In genomic region chr3:184514151-184514490, GRCh38 we compare ENCODE assay signal across 9 cellular contexts. TPM values are rescaled to one million over a fixed set of nuclear protein-coding genes. Genes with fewer than 3 reads are reported as not detected.
DNase-seq lines count a peak whose midpoint lies in the region; ATAC-seq and TF ChIP-seq lines count a peak whose summit lies in the region.
"Had no signal": no experiment of that assay in that cellular context is flagged by ENCODE, and none has a peak within 500 bp of the region (broad histone marks: within the 10 kb centered on the region; RNA-seq: fewer than 3 reads in every experiment).

No MANE protein-coding gene starts in this region.

- no peak overlapping the region for H2AK9ac ChIP-seq in IMR-90 (replicated peaks; ENCODE audit: low read depth, low read length, poor library complexity)

- in situ Hi-C loops in IMR-90 (cut with MboI; ENCODE audit: low sequenced_read_pairs), result loop anchor here (10.0 kb wide), 1 partner anchor 89 kb away; no protein-coding TSS in a partner anchor

- H2AK5ac ChIP-seq in IMR-90 (ENCODE audit: low read depth, low read length), result no peak overlapping the region

- WGBS in IMR-90 (ENCODE audit: extremely low coverage in 2 of 2, insufficient read length in 1 of 2), 2 experiments, result 19% methylated on average over 4 of the region's 10 CpGs; no CpG with 5 or more reads in 1 of the 2 experiments

- CTCF ChIA-PET in CD4-positive, alpha-beta T cell (lab: Charles Lee), result interaction anchor here (0.7 to 2.6 kb wide), 18 partner anchors 10 to 618 kb away, joined by 3 to 16 read pairs (median 4); partner anchors contain the start of genes CLCN2 and POLR2H
- CTCF ChIA-PET in IMR-90 (lab: Yijun Ruan, JAX), result interaction anchor here (1.0 to 2.7 kb wide), 11 partner anchors 11 to 155 kb away, joined by 3 to 30 read pairs (median 5); no protein-coding TSS in a partner anchor

- peaks cover 60% of the 10 kb centered on the region for H3K27me3 ChIP-seq in CD4-positive, alpha-beta T cell (ENCODE audit: control insufficient read depth, insufficient read depth, low read length)
- H3K27me3 ChIP-seq in IMR-90 (ENCODE audit: control insufficient read depth, insufficient read depth, low read length), result peaks cover 58% of the 10 kb centered on the region
- H3K27me3 ChIP-seq in endocrine pancreas (ENCODE audit: control insufficient read depth, insufficient read depth, low read length), result peaks cover 11% of the 10 kb centered on the region

- H3K27me3 Mint-ChIP-seq in CD4-positive, alpha-beta T cell, result peaks cover 85% of the 10 kb centered on the region
- H3K27me3 Mint-ChIP-seq in neural crest cell (ENCODE audit: low read depth), result peaks cover 88% of the 10 kb centered on the region

- no peak overlapping the region for H4K5ac ChIP-seq in IMR-90 (ENCODE audit: low read depth, low read length)

- no peak for DNase-seq in CD4-positive, alpha-beta T cell
- no peak for DNase-seq in IMR-90
- no peak for DNase-seq in neural crest cell (ENCODE audit: low read depth, low spot score)
- DNase-seq in ecto neural progenitor cell (ENCODE audit: low spot score), result no peak
- no peak for DNase-seq in SHP77 treated with DMSO at 0.1 percent for 48 hours (lab: John Stamatoyannopoulos, UW)
- no peak for DNase-seq in NOMO-1 treated with DMSO at 0.1 percent for 48 hours (lab: John Stamatoyannopoulos, UW; ENCODE audit: unreplicated experiment)
- DNase-seq: activated gamma-delta T cell had no signal

- H3K36me3 ChIP-seq in IMR-90 (ENCODE audit: control insufficient read depth, insufficient read depth, low read length) (no peaks in the 10 kb centered on the region), endocrine pancreas (ENCODE audit: control insufficient read depth, insufficient read depth, low read length) (no peaks in the 10 kb centered on the region)

- H2BK20ac ChIP-seq in IMR-90 (ENCODE audit: low read depth, low read length), result no peak overlapping the region

- no peaks in the 10 kb centered on the region for H3K9me3 ChIP-seq in CD4-positive, alpha-beta T cell (ENCODE audit: control insufficient read depth, low read length)
- peaks cover 3% of the 10 kb centered on the region; the same call in 1 of the 2 replicates for H3K9me3 ChIP-seq in IMR-90 (ENCODE audit: control insufficient read depth, insufficient read depth, low read length)
- H3K9me3 ChIP-seq in endocrine pancreas (ENCODE audit: control insufficient read depth, low read length), result no peaks in the 10 kb centered on the region

- dilution Hi-C loops in IMR-90 (cut with HindIII; ENCODE audit: low sequenced_read_pairs, unreplicated experiment), result no loop called here

- no peaks in the 10 kb centered on the region for H3K79me1 ChIP-seq in IMR-90 (ENCODE audit: low read depth in 1 of 2, low read length in 2 of 2)

- peak overlapping the region; percentile 91 for H2AFZ ChIP-seq in IMR-90 (replicated peaks; ENCODE audit: low read length, poor library complexity)

- no peaks in the 10 kb centered on the region for H4K20me1 ChIP-seq in IMR-90 (ENCODE audit: insufficient read depth, low read length)

- no peak overlapping the region for H3K27ac Mint-ChIP-seq in CD4-positive, alpha-beta T cell
- H3K27ac Mint-ChIP-seq in neural crest cell (ENCODE audit: unreplicated experiment), result no peak overlapping the region

- no peak overlapping the region for H3K18ac ChIP-seq in IMR-90 (ENCODE audit: low read depth, low read length)

- no peak overlapping the region for H3K4me3 ChIP-seq in IMR-90 (ENCODE audit: insufficient read depth, low read depth, low read length)
- H3K4me3 ChIP-seq in endocrine pancreas (ENCODE audit: control insufficient read depth, insufficient read depth, low read length), result no peak overlapping the region

- H3K9me1 ChIP-seq in IMR-90 (ENCODE audit: insufficient read depth, low read length), result no peaks in the 10 kb centered on the region

- H2BK5ac ChIP-seq in IMR-90 (ENCODE audit: low read depth, low read length, poor library complexity, severe bottlenecking), result no peak overlapping the region

- no peak for TF ChIP-seq CTCF in CD4-positive, alpha-beta T cell (IDR thresholded peaks at IDR 0.05)
- TF ChIP-seq CTCF in IMR-90 (conservative IDR thresholded peaks at IDR 0.05; ENCODE audit: low read depth, low read length), result no peak
- TF ChIP-seq CTCF in neural crest cell (conservative IDR thresholded peaks at IDR 0.05), result no peak

- H3K56ac ChIP-seq in IMR-90 (ENCODE audit: extremely low read depth, insufficient read depth, low read length), result no peak overlapping the region

- no peak overlapping the region for H3K14ac ChIP-seq in IMR-90 (replicated peaks; ENCODE audit: low read depth, low read length)

- H3K27ac ChIP-seq in CD4-positive, alpha-beta T cell (ENCODE audit: low read depth, low read length), result no peak overlapping the region
- no peak overlapping the region for H3K27ac ChIP-seq in IMR-90 (ENCODE audit: insufficient read depth, low read length)

- ATAC-seq in CD4-positive, alpha-beta T cell (ENCODE audit: poor library complexity), result no peak
- no peak; the same call in 1 of the 2 replicates for ATAC-seq in IMR-90 (ENCODE audit: low read depth)
- no peak for ATAC-seq in HG03039 (IDR thresholded peaks at IDR 0.05; ENCODE audit: unreplicated experiment)

- H3K4me1 ChIP-seq in IMR-90 (ENCODE audit: control insufficient read depth, insufficient read depth, low read length) (no peaks in the 10 kb centered on the region), endocrine pancreas (ENCODE audit: control insufficient read depth, insufficient read depth, low read length) (no peaks in the 10 kb centered on the region)

- POLR2A ChIA-PET in CD4-positive, alpha-beta T cell (lab: Charles Lee), result interaction anchor here (0.6 to 3.3 kb wide), 7 partner anchors 9 to 213 kb away, joined by 3 to 33 read pairs (median 3); no protein-coding TSS in a partner anchor
- POLR2A ChIA-PET in IMR-90 (lab: Charles Lee; ENCODE audit: unreplicated experiment), result interaction anchor here (0.6 kb wide), 1 partner anchor 149 kb away, joined by 3 read pairs; no protein-coding TSS in a partner anchor

- H3K4me2 ChIP-seq in IMR-90 (ENCODE audit: low read depth, low read length), result peak overlapping the region; percentile 80

- no peak overlapping the region for H4K8ac ChIP-seq in IMR-90 (ENCODE audit: low read depth in 2 of 2, low read length in 2 of 2)

- peak overlapping the region; percentile 23 for H3K4me3 Mint-ChIP-seq in CD4-positive, alpha-beta T cell
- H3K4me3 Mint-ChIP-seq in neural crest cell, result peak overlapping the region; percentile 49

- no peak overlapping the region for H2BK15ac ChIP-seq in IMR-90 (ENCODE audit: low read depth, low read length)

- no peak for TF ChIP-seq RAD21 in IMR-90 (IDR thresholded peaks at IDR 0.05; ENCODE audit: low read length)

- H3K9me3 Mint-ChIP-seq in CD4-positive, alpha-beta T cell, result no peaks in the 10 kb centered on the region
- peaks cover 5% of the 10 kb centered on the region for H3K9me3 Mint-ChIP-seq in neural crest cell

- H4K91ac ChIP-seq in IMR-90 (ENCODE audit: insufficient read depth, low read depth, low read length), result no peak overlapping the region

- H3K4ac ChIP-seq in IMR-90 (ENCODE audit: low read depth, low read length), result no peak overlapping the region

- H3K23ac ChIP-seq in IMR-90 (ENCODE audit: low read depth, low read length), result no peak overlapping the region

- intact Hi-C loops in CD4-positive, alpha-beta T cell (cut with DNase I, micrococcal nuclease), result loop anchor here in 1 of 2 experiments (5.0 to 10.0 kb wide), 3 partner anchors 47 to 369 kb away; no protein-coding TSS in a partner anchor
- intact Hi-C loops in IMR-90 (cut with micrococcal nuclease), result no loop called here

- no peak overlapping the region for H3K9ac ChIP-seq in IMR-90 (ENCODE audit: low read depth, low read length)
- H3K9ac ChIP-seq in endocrine pancreas (ENCODE audit: control insufficient read depth, insufficient read depth, low read length), result peak overlapping the region; percentile 17

- H2BK120ac ChIP-seq in IMR-90 (ENCODE audit: low read depth, low read length), result no peak overlapping the region

- no TSS peak for BruUV-seq in IMR-90 (replicated peaks; lab: Mats Ljungman, UMichigan)

- TF ChIP-seq POLR2A in IMR-90 (IDR thresholded peaks at IDR 0.05; ENCODE audit: low read depth, low read length), result no peak

- peaks cover 5% of the 10 kb centered on the region for H3K4me1 Mint-ChIP-seq in CD4-positive, alpha-beta T cell (ENCODE audit: low read depth)
- peaks cover 10% of the 10 kb centered on the region for H3K4me1 Mint-ChIP-seq in neural crest cell

- no peaks in the 10 kb centered on the region for H3K36me3 Mint-ChIP-seq in CD4-positive, alpha-beta T cell (ENCODE audit: low read depth)
- peaks cover 3% of the 10 kb centered on the region for H3K36me3 Mint-ChIP-seq in neural crest cell (ENCODE audit: low read depth)

TF ChIP-seq in IMR-90, 13 proteins besides CTCF, POLR2A, EP300 and RAD21 (continues in another document):
- TF ChIP-seq MXI1 (IDR thresholded peaks at IDR 0.05; ENCODE audit: borderline replicate concordance, low read depth, low read length), result no peak
- TF ChIP-seq RFX5 (IDR thresholded peaks at IDR 0.05; ENCODE audit: low read depth, low read length), result no peak
- no peak for TF ChIP-seq RCOR1 (IDR thresholded peaks at IDR 0.05; ENCODE audit: insufficient replicate concordance, low read length)
- TF ChIP-seq MAFK (IDR thresholded peaks at IDR 0.05; ENCODE audit: low read depth, low read length), result no peak
- no peak for TF ChIP-seq CEBPB (IDR thresholded peaks at IDR 0.05; ENCODE audit: low read depth, low read length)
- TF ChIP-seq MAZ (IDR thresholded peaks at IDR 0.05; ENCODE audit: borderline replicate concordance, low read depth, low read length), result no peak
- no peak for TF ChIP-seq ELK1 (IDR thresholded peaks at IDR 0.05; ENCODE audit: borderline replicate concordance, low read depth, low read length)
- TF ChIP-seq NFE2L2 (IDR thresholded peaks at IDR 0.05; ENCODE audit: low read depth, low read length), result no peak

RNA-seq across cellular contexts. Expression of gene EPHB3, which starts 47.5 kb away (rescaled TPM):
- under 1 TPM; 0.19 to 0.22 TPM for total RNA-seq in CD4-positive, alpha-beta T cell
- total RNA-seq in IMR-90 (2012; rRNA removed), result 0.72 and 0.83 TPM in 2 replicates
- polyA plus RNA-seq in IMR-90 (2012; rRNA removed), result 2.2 and 2.9 TPM in 2 replicates
- 1.6 and 3.6 TPM in 2 replicates for polyA plus RNA-seq in IMR-90 (2012; cell fraction: cytosol; rRNA removed)
- polyA plus RNA-seq in IMR-90 (2012; cell fraction: nucleus; rRNA removed; ENCODE audit: low replicate concordance), result 14.5 and 15.0 TPM in 2 replicates
- total RNA-seq in neural crest cell, result 9.7 and 13.4 TPM in 2 replicates
